Comparison of ENCODE assay signal across 1 cellular context in genomic region chr2:207558106-207558505, GRCh38.
TF ChIP-seq lines count a peak whose summit lies in the region.

No MANE protein-coding gene starts in this region.

TF ChIP-seq in K562, 482 proteins besides CTCF, POLR2A, EP300 and RAD21 (continued from another document):
- TF ChIP-seq CEBPG (CRISPR knock-in tag; IDR thresholded peaks at IDR 0.05) (no peak), CEBPG (tag; conservative IDR thresholded peaks at IDR 0.05 in 1 of 2, IDR thresholded peaks at IDR 0.05 in 1 of 2) (peak in 1 of 2 experiments; percentile 77; a peak in 2 of 4 replicates), ZNF584 (CRISPR knock-in tag; IDR thresholded peaks at IDR 0.05; ENCODE audit: low read depth) (0 out of 2 replicates have a peak, but pooled peaks have one; percentile 26), ZNF764 (CRISPR knock-in tag; IDR thresholded peaks at IDR 0.05; ENCODE audit: low read depth) (no peak), ATF3 (IDR thresholded peaks at IDR 0.05) (peak; percentile 43; the same call in 1 of the 2 replicates), ATF3 (CRISPR knock-in tag; conservative IDR thresholded peaks at IDR 0.05) (no peak), NFIC (IDR thresholded peaks at IDR 0.05) (0 out of 2 replicates have a peak, but pooled peaks have one; percentile 18)
